ENCODE assay signal across 20 cellular contexts in the genomic region with DNA sequence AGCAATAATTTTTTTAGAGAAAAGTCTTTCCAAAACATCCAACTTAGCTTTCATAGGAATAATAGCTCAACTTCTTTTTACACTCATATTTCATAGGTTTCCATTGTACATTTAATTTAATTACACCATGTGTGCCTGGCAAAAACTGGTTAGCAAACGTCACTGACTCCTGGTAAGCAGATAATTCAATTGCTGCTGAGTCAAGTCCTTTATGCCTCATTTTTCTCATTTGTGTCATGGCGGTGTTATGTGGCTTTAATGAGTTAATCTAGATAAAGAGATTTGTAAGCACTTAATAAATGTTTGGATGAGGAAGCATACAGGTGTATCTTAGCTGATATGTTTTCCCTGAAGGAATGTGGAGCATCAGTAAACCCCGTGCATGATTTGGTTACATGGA. TPM values are rescaled to one million over a fixed set of nuclear protein-coding genes. Genes with fewer than 3 reads are reported as not detected.
A peak's percentile ranks its signal among the peaks of the same experiment; 100 is the strongest.
DNase-seq lines count a peak whose midpoint lies in the region; ATAC-seq, FAIRE-seq and TF ChIP-seq lines count a peak whose summit lies in the region.
"Had no signal": no experiment of that assay in that cellular context is flagged by ENCODE, and none has a peak within 500 bp of the region (broad histone marks: within the 10 kb centered on the region; RNA-seq: fewer than 3 reads in every experiment).

No MANE protein-coding gene starts in this region.

- no peaks in the 10 kb centered on the region for H3K27me3 ChIP-seq in Caco-2 (replicated peaks; ENCODE audit: control insufficient read depth, insufficient read depth, low read length)

- H3K9me3 Mint-ChIP-seq in Caco-2 (ENCODE audit: unreplicated experiment), result peaks cover under 1% of the 10 kb centered on the region

- H3K4me3 ChIP-seq in Caco-2 (ENCODE audit: low read depth, low read length), result no peak overlapping the region
- no peak overlapping the region for H3K4me3 ChIP-seq in mucosa of descending colon
- H3K4me3 ChIP-seq: SK-N-MC had no signal

- DNase-seq in Caco-2 (no peak), HT-29 (ENCODE audit: low spot score) (peak; percentile 11), mucosa of descending colon (no peak), RCC 7860 (ENCODE audit: low spot score) (no peak), Kasumi-1 (lab: John Stamatoyannopoulos, UW) (no peak)
- DNase-seq: AML-193; CD8-positive, alpha-beta memory T cell; DMS79; H9; IMR-90; NCI-H1694 treated with DMSO at 0.1 percent for 48 hours; NCI-H2081 treated with DMSO at 0.1 percent for 48 hours; NCI-H2171 treated with DMSO at 0.1 percent for 48 hours; NCI-H446; NCI-H526 treated with DMSO at 0.1 percent for 48 hours; Right ventricle myocardium superior had no signal

- H3K9me3 ChIP-seq in Caco-2 (no peaks in the 10 kb centered on the region), mucosa of descending colon (no peaks in the 10 kb centered on the region)

- no peak for FAIRE-seq in RCC 7860 (lab: Jason Lieb, UNC)
- FAIRE-seq: D721Med had no signal

- peak overlapping the region; percentile 6 for H3K27ac Mint-ChIP-seq in Caco-2 (ENCODE audit: unreplicated experiment)
- H3K27ac Mint-ChIP-seq: CD8-positive, alpha-beta memory T cell had no signal

- peak; percentile 70 for ATAC-seq in SK-N-SH treated with all-trans-retinoic acid at 6 μM for 48 hours
- ATAC-seq in mucosa of descending colon, result peak; percentile 6
- ATAC-seq in GM18520 (IDR thresholded peaks at IDR 0.05; ENCODE audit: unreplicated experiment), result no peak

- intact Hi-C loops in Caco-2 (cut with micrococcal nuclease; ENCODE audit: unreplicated experiment), result loop anchor here (1.0 kb wide), 3 partner anchors 33 to 74 kb away; a partner anchor contains a TSS
- intact Hi-C loops in mucosa of descending colon (cut with DNase I, micrococcal nuclease), result no loop called here

- peak overlapping the region; percentile 52 for H3K4me3 Mint-ChIP-seq in Caco-2 (ENCODE audit: unreplicated experiment)
- H3K4me3 Mint-ChIP-seq: CD8-positive, alpha-beta memory T cell; H9 had no signal

- H3K4me1 ChIP-seq in Caco-2 (peaks cover 17% of the 10 kb centered on the region), mucosa of descending colon (ENCODE audit: low read depth) (peaks cover 9% of the 10 kb centered on the region)

- TF ChIP-seq CTCF in Caco-2 (IDR thresholded peaks at IDR 0.05; ENCODE audit: insufficient read depth in 1 of 2, low read depth in 1 of 2, low read length in 1 of 2, severe bottlenecking in 1 of 2, unreplicated experiment in 1 of 2), result no peak
- TF ChIP-seq CTCF in mucosa of descending colon (IDR thresholded peaks at IDR 0.05), result no peak

- H3K27me3 Mint-ChIP-seq in Caco-2 (ENCODE audit: insufficient read depth, unreplicated experiment), result no peaks in the 10 kb centered on the region

- CTCF ChIA-PET in Caco-2 (lab: Charles Lee), result interaction anchor here (0.6 to 2.4 kb wide), 3 partner anchors 20 to 43 kb away, joined by 4 to 10 read pairs (median 4); no protein-coding TSS in a partner anchor

- peaks cover 27% of the 10 kb centered on the region for H3K4me1 Mint-ChIP-seq in Caco-2 (ENCODE audit: low read depth, unreplicated experiment)
- H3K4me1 Mint-ChIP-seq: CD8-positive, alpha-beta memory T cell had no signal

- POLR2A ChIA-PET in Caco-2 (lab: Charles Lee), result interaction anchor here (0.7 kb wide), 1 partner anchor 44 kb away, joined by 3 read pairs; no protein-coding TSS in a partner anchor

- H3K36me3 ChIP-seq in Caco-2 (ENCODE audit: control insufficient read depth, insufficient read depth, low read length) (no peaks in the 10 kb centered on the region), mucosa of descending colon (ENCODE audit: low read depth) (no peaks in the 10 kb centered on the region)

- BruUV-seq in Caco-2 (replicated peaks; lab: Mats Ljungman, UMichigan), result no TSS peak

- no peaks in the 10 kb centered on the region for H3K36me3 Mint-ChIP-seq in Caco-2 (ENCODE audit: insufficient read depth, unreplicated experiment)
- H3K36me3 Mint-ChIP-seq: CD8-positive, alpha-beta memory T cell had no signal

TF ChIP-seq in SK-N-SH treated with all-trans-retinoic acid at 6 μM for 48 hours, 23 proteins besides CTCF, POLR2A, EP300 and RAD21 (continues in another document):
- TF ChIP-seq, protein P1, sequence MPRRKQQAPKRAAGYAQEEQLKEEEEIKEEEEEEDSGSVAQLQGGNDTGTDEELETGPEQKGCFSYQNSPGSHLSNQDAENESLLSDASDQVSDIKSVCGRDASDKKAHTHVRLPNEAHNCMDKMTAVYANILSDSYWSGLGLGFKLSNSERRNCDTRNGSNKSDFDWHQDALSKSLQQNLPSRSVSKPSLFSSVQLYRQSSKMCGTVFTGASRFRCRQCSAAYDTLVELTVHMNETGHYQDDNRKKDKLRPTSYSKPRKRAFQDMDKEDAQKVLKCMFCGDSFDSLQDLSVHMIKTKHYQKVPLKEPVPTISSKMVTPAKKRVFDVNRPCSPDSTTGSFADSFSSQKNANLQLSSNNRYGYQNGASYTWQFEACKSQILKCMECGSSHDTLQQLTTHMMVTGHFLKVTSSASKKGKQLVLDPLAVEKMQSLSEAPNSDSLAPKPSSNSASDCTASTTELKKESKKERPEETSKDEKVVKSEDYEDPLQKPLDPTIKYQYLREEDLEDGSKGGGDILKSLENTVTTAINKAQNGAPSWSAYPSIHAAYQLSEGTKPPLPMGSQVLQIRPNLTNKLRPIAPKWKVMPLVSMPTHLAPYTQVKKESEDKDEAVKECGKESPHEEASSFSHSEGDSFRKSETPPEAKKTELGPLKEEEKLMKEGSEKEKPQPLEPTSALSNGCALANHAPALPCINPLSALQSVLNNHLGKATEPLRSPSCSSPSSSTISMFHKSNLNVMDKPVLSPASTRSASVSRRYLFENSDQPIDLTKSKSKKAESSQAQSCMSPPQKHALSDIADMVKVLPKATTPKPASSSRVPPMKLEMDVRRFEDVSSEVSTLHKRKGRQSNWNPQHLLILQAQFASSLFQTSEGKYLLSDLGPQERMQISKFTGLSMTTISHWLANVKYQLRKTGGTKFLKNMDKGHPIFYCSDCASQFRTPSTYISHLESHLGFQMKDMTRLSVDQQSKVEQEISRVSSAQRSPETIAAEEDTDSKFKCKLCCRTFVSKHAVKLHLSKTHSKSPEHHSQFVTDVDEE (CRISPR knock-in tag; IDR thresholded peaks at IDR 0.05), result peak; percentile 87
- TF ChIP-seq TOX (CRISPR knock-in tag; IDR thresholded peaks at IDR 0.05; ENCODE audit: borderline replicate concordance) (no peak), ZFP30 (CRISPR knock-in tag; IDR thresholded peaks at IDR 0.05) (no peak; the same call in 1 of the 2 replicates), ISL1 (CRISPR knock-in tag; IDR thresholded peaks at IDR 0.05) (peak; percentile 89), ZFP3 (CRISPR knock-in tag; IDR thresholded peaks at IDR 0.05) (peak; percentile 82), ESRRG (CRISPR knock-in tag; IDR thresholded peaks at IDR 0.05) (no peak), CSDC2 (CRISPR knock-in tag; IDR thresholded peaks at IDR 0.05) (0 out of 2 replicates have a peak, but pooled peaks have one; percentile 62), TCF4 (CRISPR knock-in tag; IDR thresholded peaks at IDR 0.05; ENCODE audit: borderline replicate concordance) (peak; percentile 81), ZNF70 (CRISPR knock-in tag; IDR thresholded peaks at IDR 0.05) (0 out of 2 replicates have a peak, but pooled peaks have one; percentile 5), ZNF8 (CRISPR knock-in tag; IDR thresholded peaks at IDR 0.05) (0 out of 2 replicates have a peak, but pooled peaks have one; percentile 53), PPARA (CRISPR knock-in tag; IDR thresholded peaks at IDR 0.05; ENCODE audit: borderline replicate concordance) (no peak), ZC3H10 (CRISPR knock-in tag; IDR thresholded peaks at IDR 0.05) (peak; percentile 82; the same call in 1 of the 2 replicates)
- TF ChIP-seq, protein P2, sequence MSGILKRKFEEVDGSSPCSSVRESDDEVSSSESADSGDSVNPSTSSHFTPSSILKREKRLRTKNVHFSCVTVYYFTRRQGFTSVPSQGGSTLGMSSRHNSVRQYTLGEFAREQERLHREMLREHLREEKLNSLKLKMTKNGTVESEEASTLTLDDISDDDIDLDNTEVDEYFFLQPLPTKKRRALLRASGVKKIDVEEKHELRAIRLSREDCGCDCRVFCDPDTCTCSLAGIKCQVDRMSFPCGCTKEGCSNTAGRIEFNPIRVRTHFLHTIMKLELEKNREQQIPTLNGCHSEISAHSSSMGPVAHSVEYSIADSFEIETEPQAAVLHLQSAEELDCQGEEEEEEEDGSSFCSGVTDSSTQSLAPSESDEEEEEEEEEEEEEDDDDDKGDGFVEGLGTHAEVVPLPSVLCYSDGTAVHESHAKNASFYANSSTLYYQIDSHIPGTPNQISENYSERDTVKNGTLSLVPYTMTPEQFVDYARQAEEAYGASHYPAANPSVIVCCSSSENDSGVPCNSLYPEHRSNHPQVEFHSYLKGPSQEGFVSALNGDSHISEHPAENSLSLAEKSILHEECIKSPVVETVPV (CRISPR knock-in tag; IDR thresholded peaks at IDR 0.05), result peak; percentile 88; the same call in 1 of the 2 replicates
- TF ChIP-seq, protein P3, sequence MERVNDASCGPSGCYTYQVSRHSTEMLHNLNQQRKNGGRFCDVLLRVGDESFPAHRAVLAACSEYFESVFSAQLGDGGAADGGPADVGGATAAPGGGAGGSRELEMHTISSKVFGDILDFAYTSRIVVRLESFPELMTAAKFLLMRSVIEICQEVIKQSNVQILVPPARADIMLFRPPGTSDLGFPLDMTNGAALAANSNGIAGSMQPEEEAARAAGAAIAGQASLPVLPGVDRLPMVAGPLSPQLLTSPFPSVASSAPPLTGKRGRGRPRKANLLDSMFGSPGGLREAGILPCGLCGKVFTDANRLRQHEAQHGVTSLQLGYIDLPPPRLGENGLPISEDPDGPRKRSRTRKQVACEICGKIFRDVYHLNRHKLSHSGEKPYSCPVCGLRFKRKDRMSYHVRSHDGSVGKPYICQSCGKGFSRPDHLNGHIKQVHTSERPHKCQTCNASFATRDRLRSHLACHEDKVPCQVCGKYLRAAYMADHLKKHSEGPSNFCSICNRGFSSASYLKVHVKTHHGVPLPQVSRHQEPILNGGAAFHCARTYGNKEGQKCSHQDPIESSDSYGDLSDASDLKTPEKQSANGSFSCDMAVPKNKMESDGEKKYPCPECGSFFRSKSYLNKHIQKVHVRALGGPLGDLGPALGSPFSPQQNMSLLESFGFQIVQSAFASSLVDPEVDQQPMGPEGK (CRISPR knock-in tag; IDR thresholded peaks at IDR 0.05; ENCODE audit: borderline replicate concordance), result peak; percentile 64; the same call in 1 of the 2 replicates

RNA-seq across cellular contexts. Expression of a gene that starts 41.2 kb away (rescaled TPM):
- total RNA-seq in Caco-2 (2022), result 81.1 and 90.1 TPM in 2 replicates
- total RNA-seq in HT-29 (2014; rRNA removed; shearing (Covaris generic)), result 64.3 and 71.5 TPM in 2 replicates
- total RNA-seq in mucosa of descending colon, result 100 to 1,000 TPM in 2 of 3 donors, 10 to 100 TPM in 1; 73.5 to 125 (median 116) TPM
